ENCODE assay signal across 8 cellular contexts in genomic region chr11:68121067-68121899, GRCh38. TPM values are rescaled to one million over a fixed set of nuclear protein-coding genes. Genes with fewer than 3 reads are reported as not detected.
A peak's percentile ranks its signal among the peaks of the same experiment; 100 is the strongest.
DNase-seq lines count a peak whose midpoint lies in the region; ATAC-seq and TF ChIP-seq lines count a peak whose summit lies in the region.

Gene CHKA, minus strand, starts transcription at chr11:68121388. Its CDS starts 211 bp downstream, at chr11:68121177.

- peak within 1 kb of the TSS; percentile 82 to 83 for H3K4me3 ChIP-seq in ascending aorta
- H3K4me3 ChIP-seq in right cardiac atrium (ENCODE audit: low read length) = peak within 1 kb of the TSS; percentile 78
- peak within 1 kb of the TSS; percentile 79 for H3K4me3 ChIP-seq in rectal smooth muscle tissue (ENCODE audit: low read length)
- peak within 1 kb of the TSS; percentile 68 to 69 for H3K4me3 ChIP-seq in uterus

- H3K9ac ChIP-seq in rectal smooth muscle tissue (ENCODE audit: low read length) = peak within 1 kb of the TSS; percentile 88

- H3K27ac ChIP-seq in ascending aorta (peak within 1 kb of the TSS; percentile 97 to 99), right cardiac atrium (ENCODE audit: low read length) (peak within 1 kb of the TSS; percentile 89), rectal smooth muscle tissue (ENCODE audit: low read depth, low read length) (peak within 1 kb of the TSS; percentile 97), uterus (peak within 1 kb of the TSS; percentile 97)

- DNase-seq in NCI-H1694 (lab: John Stamatoyannopoulos, UW) (peak; percentile 67), T-helper 22 cell (ENCODE audit: low read depth) (peak; percentile 68), ascending aorta (ENCODE audit: low spot score in 2 of 2) (peak; percentile 64 to 95), right cardiac atrium (peak; percentile 94 to 98 (median 98)), uterus (peak; percentile 90 to 93)

- TF ChIP-seq CTCF in ascending aorta (IDR thresholded peaks at IDR 0.05) (peak in 1 of 3 experiments; percentile 29), uterus (IDR thresholded peaks at IDR 0.05) (peak in 1 of 4 experiments; percentile 26)

- under 1% methylated on average over 106 of the region's 107 CpGs for whole genome bisulfite sequencing in right cardiac atrium

- ATAC-seq in GM18505 (IDR thresholded peaks at IDR 0.05; ENCODE audit: unreplicated experiment) = peak; percentile 69
- peak; percentile 89 for ATAC-seq in HG02885 (IDR thresholded peaks at IDR 0.05; ENCODE audit: poor library complexity, unreplicated experiment)
- ATAC-seq in right cardiac atrium = peak; percentile 97

- intact Hi-C loops in ascending aorta (cut with DNase I) = loop anchor here (1.0 to 2.0 kb wide), 5 partner anchors 82 to 340 kb away; partner anchors contain the start of genes ALDH3B1, KMT5B, NDUFS8 and PPP6R3
- intact Hi-C loops in right cardiac atrium (cut with DNase I) = no loop called here
- intact Hi-C loops in uterus (cut with DNase I; ENCODE audit: low total_unique reads) = no loop called here

- H3K36me3 ChIP-seq in ascending aorta = no peaks in the 10 kb centered on the region
- no peaks in the 10 kb centered on the region for H3K36me3 ChIP-seq in rectal smooth muscle tissue (ENCODE audit: control insufficient read depth, insufficient read depth, low read length)
- no peaks in the 10 kb centered on the region for H3K36me3 ChIP-seq in uterus

- peak; percentile 68 for TF ChIP-seq POLR2A in GM18505 (IDR thresholded peaks at IDR 0.05; ENCODE audit: borderline replicate concordance, extremely low read depth, insufficient read depth, insufficient read length)
- peak; percentile 94 to 98 for TF ChIP-seq POLR2A in uterus (IDR thresholded peaks at IDR 0.05)

- H3K27me3 ChIP-seq in ascending aorta = no peaks in the 10 kb centered on the region
- H3K27me3 ChIP-seq in right cardiac atrium (ENCODE audit: control insufficient read depth, insufficient read depth) = no peaks in the 10 kb centered on the region
- H3K27me3 ChIP-seq in rectal smooth muscle tissue (ENCODE audit: control insufficient read depth, insufficient read depth, low read length) = no peaks in the 10 kb centered on the region
- no peaks in the 10 kb centered on the region for H3K27me3 ChIP-seq in uterus

- H3K4me1 ChIP-seq in ascending aorta (peaks cover 0 to 2% of the 10 kb centered on the region in 2 donors), right cardiac atrium (ENCODE audit: control insufficient read depth, insufficient read depth, low read length) (peaks cover 4% of the 10 kb centered on the region), rectal smooth muscle tissue (ENCODE audit: control insufficient read depth, insufficient read depth, low read length) (peaks cover 15% of the 10 kb centered on the region), uterus (no peaks in the 10 kb centered on the region)

- no peaks in the 10 kb centered on the region for H3K9me3 ChIP-seq in ascending aorta
- H3K9me3 ChIP-seq in right cardiac atrium (ENCODE audit: control insufficient read depth, low read length) = no peaks in the 10 kb centered on the region
- H3K9me3 ChIP-seq in uterus = no peaks in the 10 kb centered on the region

RNA-seq across cellular contexts. Expression of gene CHKA, which starts in this region (rescaled TPM):
- 10.1 TPM for total RNA-seq in ascending aorta
- 10 to 100 TPM in 2 of 4 donors, 1 to 10 TPM in 2; 8.7 to 11.1 (median 9.7) TPM for total RNA-seq in right cardiac atrium
- 10.9 TPM for polyA plus RNA-seq in right cardiac atrium
- total RNA-seq in uterus = 10 to 100 TPM; 21.8 to 57.1 (median 30.3) TPM

Comparison
In these comparisons a context has a peak if more than half of its experiments do, and no peak if none do; other contexts are left out.
1. Peak in every context shown above with its lines: DNase-seq, ATAC-seq, H3K4me3 ChIP-seq and H3K27ac ChIP-seq.